In genomic region chr14:105196228-105196960, GRCh38 we compare ENCODE assay signal across 1 cellular context.
TF ChIP-seq lines count a peak whose summit lies in the region.

No MANE protein-coding gene starts in this region.

TF ChIP-seq in H1, 55 proteins besides CTCF, POLR2A, EP300 and RAD21 (continued from another document):
- peak; percentile 34; the same call in 1 of the 2 replicates for TF ChIP-seq GABPA (IDR thresholded peaks at IDR 0.05; ENCODE audit: borderline replicate concordance, insufficient read depth, low read length)
- no peak for TF ChIP-seq HDAC2 (IDR thresholded peaks at IDR 0.05; ENCODE audit: borderline replicate concordance in 1 of 2, low read depth in 2 of 2, low read length in 2 of 2)
- TF ChIP-seq JUND (IDR thresholded peaks at IDR 0.05; ENCODE audit: low read length): no peak
